8 cellular contexts compared by ENCODE assay signal in the genomic region with DNA sequence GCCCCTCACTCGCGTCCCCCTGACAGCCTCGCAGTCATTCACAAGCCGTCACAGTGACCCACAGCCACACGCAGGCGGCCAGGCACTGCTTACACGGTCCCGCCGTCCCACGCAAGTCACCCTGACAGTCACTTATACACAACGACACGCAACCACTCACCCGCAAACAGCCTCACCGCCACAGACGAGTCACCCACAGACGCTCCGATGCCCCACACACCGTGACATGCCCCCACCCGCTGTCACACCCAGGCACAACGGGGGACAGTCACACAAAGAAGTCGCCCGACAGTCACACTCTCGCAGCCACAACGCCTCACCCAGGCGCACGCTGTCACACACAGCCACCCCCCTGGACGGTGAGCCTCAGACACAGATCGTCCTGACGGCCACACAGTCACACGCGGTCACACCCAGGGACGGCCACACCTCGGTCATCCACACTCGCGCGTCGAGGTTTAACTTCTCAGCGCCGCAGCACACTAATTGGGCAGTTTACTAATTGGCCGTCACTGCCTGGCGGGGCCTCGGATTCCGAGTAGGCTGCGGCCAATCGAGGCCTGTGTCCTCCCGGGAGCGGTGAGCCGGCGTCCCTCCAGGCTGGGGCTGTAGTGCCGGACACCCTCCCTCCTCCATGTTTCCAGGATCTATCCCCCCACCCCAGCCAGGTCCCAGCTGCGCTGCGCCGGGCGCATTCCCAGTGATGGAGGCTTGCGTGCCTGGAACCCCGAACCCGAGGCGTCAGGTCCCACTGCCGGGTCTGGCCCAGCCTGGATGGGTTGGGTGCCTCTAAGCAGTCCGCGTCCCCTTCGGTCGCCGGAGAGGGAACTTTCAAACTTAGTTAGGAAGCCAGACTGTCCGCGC. TPM values are rescaled to one million over a fixed set of nuclear protein-coding genes. Genes with fewer than 3 reads are reported as not detected.
A peak's percentile ranks its signal among the peaks of the same experiment; 100 is the strongest.
DNase-seq lines count a peak whose midpoint lies in the region; ATAC-seq and TF ChIP-seq lines count a peak whose summit lies in the region.

No MANE protein-coding gene starts in this region.

- TF ChIP-seq CTCF in AG10803 (conservative IDR thresholded peaks at IDR 0.05; ENCODE audit: low read length) (no peak), endothelial cell (IDR thresholded peaks at IDR 0.05; ENCODE audit: unreplicated experiment) (no peak), natural killer cell (IDR thresholded peaks at IDR 0.05) (no peak)

- no peaks in the 10 kb centered on the region for H3K27me3 ChIP-seq in aorta (ENCODE audit: control insufficient read depth in 1 of 2, insufficient read depth in 2 of 2, low read length in 1 of 2)

- H3K9me3 ChIP-seq in aorta (ENCODE audit: control insufficient read depth, low read length): no peaks in the 10 kb centered on the region

- H3K4me1 Mint-ChIP-seq in activated CD4-positive, alpha-beta T cell treated with anti-CD3 and anti-CD28 coated beads, Interleukin-2, amount 10 ng/mL, durations not matched to agents 7 days and 5 days: peaks cover 19% of the 10 kb centered on the region
- H3K4me1 Mint-ChIP-seq in endothelial cell (ENCODE audit: unreplicated experiment) (peaks cover 14% of the 10 kb centered on the region), natural killer cell (peaks cover 14 to 22% of the 10 kb centered on the region in 2 donors)

- no peaks in the 10 kb centered on the region for H3K36me3 ChIP-seq in aorta (ENCODE audit: control insufficient read depth in 1 of 2, insufficient read depth in 2 of 2, low read length in 1 of 2)

- H3K4me1 ChIP-seq in aorta (ENCODE audit: control insufficient read depth in 1 of 2, insufficient read depth in 2 of 2, low read length in 2 of 2): no peaks in the 10 kb centered on the region

- H3K9me3 Mint-ChIP-seq in activated CD4-positive, alpha-beta T cell treated with anti-CD3 and anti-CD28 coated beads, Interleukin-2, amount 10 ng/mL, durations not matched to agents 7 days and 5 days: peaks cover 14% of the 10 kb centered on the region
- no peaks in the 10 kb centered on the region for H3K9me3 Mint-ChIP-seq in endothelial cell (ENCODE audit: unreplicated experiment)
- no peaks in the 10 kb centered on the region for H3K9me3 Mint-ChIP-seq in natural killer cell

- peak; percentile 3 for ATAC-seq in HG02588 (IDR thresholded peaks at IDR 0.05; ENCODE audit: unreplicated experiment)
- ATAC-seq in natural killer cell: peak; percentile 62 to 72 (median 67)
- ATAC-seq in aorta (ENCODE audit: low FRiP score): peak; percentile 57

- POLR2A ChIA-PET in activated CD4-positive, alpha-beta T cell treated with anti-CD3 and anti-CD28 coated beads, Interleukin-2, amount 10 ng/mL, durations not matched to agents 7 days and 5 days (lab: Charles Lee): no interaction called here

- H3K27ac Mint-ChIP-seq in activated CD4-positive, alpha-beta T cell treated with anti-CD3 and anti-CD28 coated beads, Interleukin-2, amount 10 ng/mL, durations not matched to agents 7 days and 5 days: no peak overlapping the region
- H3K27ac Mint-ChIP-seq in endothelial cell (ENCODE audit: unreplicated experiment) (no peak overlapping the region), natural killer cell (peak overlapping the region; percentile 63 to 86)

- 1% methylated on average over 66 of the region's 66 CpGs for WGBS in aorta, 2 donors

- H3K27ac ChIP-seq in aorta (ENCODE audit: low read depth in 1 of 2, low read length in 2 of 2): no peak overlapping the region

- peak overlapping the region; percentile 73 for H3K4me3 ChIP-seq in AG10803 (ENCODE audit: low read length)
- peak overlapping the region; percentile 38 to 83 for H3K4me3 ChIP-seq in aorta (ENCODE audit: low read length in 2 of 2)

- peak overlapping the region; percentile 68 for H3K4me3 Mint-ChIP-seq in activated CD4-positive, alpha-beta T cell treated with anti-CD3 and anti-CD28 coated beads, Interleukin-2, amount 10 ng/mL, durations not matched to agents 7 days and 5 days
- peak overlapping the region; percentile 91 for H3K4me3 Mint-ChIP-seq in endothelial cell (ENCODE audit: unreplicated experiment)
- H3K4me3 Mint-ChIP-seq in natural killer cell: peak overlapping the region; percentile 89

- no peaks in the 10 kb centered on the region for H3K36me3 Mint-ChIP-seq in activated CD4-positive, alpha-beta T cell treated with anti-CD3 and anti-CD28 coated beads, Interleukin-2, amount 10 ng/mL, durations not matched to agents 7 days and 5 days (ENCODE audit: low read depth)
- peaks cover 3% of the 10 kb centered on the region for H3K36me3 Mint-ChIP-seq in endothelial cell (ENCODE audit: low read depth, unreplicated experiment)
- no peaks in the 10 kb centered on the region for H3K36me3 Mint-ChIP-seq in natural killer cell

- in situ Hi-C loops in KBM-7 (cut with MboI; ENCODE audit: low pct_unique_long_range_greater_than_20kb, low sequenced_read_pairs): no loop called here

- H3K27me3 Mint-ChIP-seq in activated CD4-positive, alpha-beta T cell treated with anti-CD3 and anti-CD28 coated beads, Interleukin-2, amount 10 ng/mL, durations not matched to agents 7 days and 5 days: peaks cover 71% of the 10 kb centered on the region
- H3K27me3 Mint-ChIP-seq in endothelial cell (ENCODE audit: unreplicated experiment): peaks cover 19% of the 10 kb centered on the region
- peaks cover 65 to 77% of the 10 kb centered on the region in 2 donors for H3K27me3 Mint-ChIP-seq in natural killer cell (ENCODE audit: low read depth in 2 of 2)

- DNase-seq in AG10803 (ENCODE audit: low read depth) (peak; percentile 24), endothelial cell (ENCODE audit: low spot score) (peak; percentile 31), natural killer cell (peak; percentile 66), aorta (peak; percentile 56 to 80), KBM-7 (no peak), NCI-H510A treated with DMSO at 0.1 percent for 48 hours (lab: John Stamatoyannopoulos, UW) (no peak)
- peak; percentile 21 for DNase-seq in activated CD4-positive, alpha-beta T cell treated with anti-CD3 and anti-CD28 coated beads, Interleukin-2, amount 10 ng/mL, durations not matched to agents 7 days and 5 days

- CTCF ChIA-PET in activated CD4-positive, alpha-beta T cell treated with anti-CD3 and anti-CD28 coated beads, Interleukin-2, amount 10 ng/mL, durations not matched to agents 7 days and 5 days (lab: Charles Lee): interaction anchor here (0.6 kb wide), 1 partner anchor 439 kb away, joined by 3 read pairs; no protein-coding TSS in a partner anchor

- intact Hi-C loops in natural killer cell (cut with micrococcal nuclease): loop anchor here (2.0 to 10.0 kb wide), 2 partner anchors 43 to 61 kb away; no protein-coding TSS in a partner anchor
- intact Hi-C loops in aorta (cut with DNase I): loop anchor here in 1 of 2 donors (5.0 kb wide), 2 partner anchors 102 to 167 kb away; no protein-coding TSS in a partner anchor

RNA-seq across cellular contexts. Expression of a gene that starts 0.8 kb away (rescaled TPM):
- 1 to 10 TPM; 1.5 to 1.9 TPM for total RNA-seq in activated CD4-positive, alpha-beta T cell treated with anti-CD3 and anti-CD28 coated beads, Interleukin-2, amount 10 ng/mL, durations not matched to agents 7 days and 5 days
- total RNA-seq in endothelial cell (ENCODE audit: unreplicated experiment) (5.0 TPM), natural killer cell (1 to 10 TPM in 2 of 3 donors, under 1 TPM in 1; 0.93 to 1.8 (median 1.2) TPM), aorta (10 to 100 TPM; 11.9 to 17.2 TPM)
- polyA plus RNA-seq in aorta: 1 to 10 TPM; 1.1 to 6.8 TPM

Comparison
In these comparisons a context has a peak if more than half of its experiments do, and no peak if none do; other contexts are left out.
1. DNase-seq: peak in AG10803 (single experiment), activated CD4-positive, alpha-beta T cell treated with anti-CD3 and anti-CD28 coated beads, Interleukin-2, amount 10 ng/mL, durations not matched to agents 7 days and 5 days (single experiment), endothelial cell (single experiment), natural killer cell (single experiment) and aorta (2 of 2); none in KBM-7 (single experiment) and NCI-H510A treated with DMSO at 0.1 percent for 48 hours (single experiment).
2. ATAC-seq: peak in every context shown above with its lines; median percentile 67 in natural killer cell; 57 in aorta; 3 in HG02588.
3. H3K27ac Mint-ChIP-seq: peak in natural killer cell (2 of 2); none in activated CD4-positive, alpha-beta T cell treated with anti-CD3 and anti-CD28 coated beads, Interleukin-2, amount 10 ng/mL, durations not matched to agents 7 days and 5 days (single experiment) and endothelial cell (single experiment).
4. Peak in every context shown above with its lines, with median percentiles within 50 percentile points of each other: H3K4me3 Mint-ChIP-seq.